In genomic region chr2:54471221-54471711, GRCh38 we compare ENCODE assay signal across 8 cellular contexts. TPM values are rescaled to one million over a fixed set of nuclear protein-coding genes. Genes with fewer than 3 reads are reported as not detected.
DNase-seq lines count a peak whose midpoint lies in the region; ATAC-seq and TF ChIP-seq lines count a peak whose summit lies in the region.

No MANE protein-coding gene starts in this region.

- 3 to 10% methylated on average over 1 of the region's 1 CpG for WGBS in heart right ventricle, 2 donors

- no peaks in the 10 kb centered on the region for H3K79me2 ChIP-seq in OCI-LY7 (ENCODE audit: insufficient read depth, low read depth, low read length)

- POLR2A ChIA-PET in OCI-LY7 (lab: Charles Lee), result interaction anchor here (1.2 kb wide), 1 partner anchor 10 kb away, joined by 3 read pairs; no protein-coding TSS in a partner anchor

- peak overlapping the region; percentile 6; the same call in 1 of the 2 replicates for H3K4me2 ChIP-seq in OCI-LY7 (ENCODE audit: low read length)

- no peak overlapping the region for H3K27ac ChIP-seq in OCI-LY7 (ENCODE audit: low read depth, low read length, poor library complexity, severe bottlenecking)
- peak overlapping the region; percentile 54 to 98 (median 76) for H3K27ac ChIP-seq in heart right ventricle
- H3K27ac ChIP-seq in uterus, result peak overlapping the region; percentile 32 to 80

- H3K27me3 ChIP-seq in heart right ventricle, result no peaks in the 10 kb centered on the region
- H3K27me3 ChIP-seq in uterus, result no peaks in the 10 kb centered on the region

- no peaks in the 10 kb centered on the region for H4K20me1 ChIP-seq in OCI-LY7 (ENCODE audit: insufficient read depth, low read length)

- H3K4me3 ChIP-seq in OCI-LY7 (ENCODE audit: low read depth, low read length, poor library complexity, severe bottlenecking) (no peak overlapping the region), heart right ventricle (peak overlapping the region in 9 of 10 donors; percentile 15 to 54 (median 46)), uterus (no peak overlapping the region)

- DNase-seq in OCI-LY7 (ENCODE audit: low spot score) (peak; percentile 45), heart right ventricle (peak in 1 of 2 donors; percentile 78), uterus (peak in 1 of 2 donors; percentile 51), NCI-H1436 treated with DMSO at 0.1 percent for 48 hours (lab: John Stamatoyannopoulos, UW) (no peak)
- no peak for DNase-seq in activated T-cell treated with anti-CD3 and anti-CD28 coated beads, Interleukin-2, amount 50 U/mL, for 1 hour

- BruUV-seq in OCI-LY7 (replicated peaks; lab: Mats Ljungman, UMichigan), result no TSS peak

- H3K9me3 ChIP-seq in OCI-LY7 (ENCODE audit: low read length) (no peaks in the 10 kb centered on the region), heart right ventricle (no peaks in the 10 kb centered on the region), uterus (no peaks in the 10 kb centered on the region)

- ATAC-seq in GM18519 (IDR thresholded peaks at IDR 0.05; ENCODE audit: low FRiP score, unreplicated experiment), result peak; percentile 82
- ATAC-seq in HG02938 (IDR thresholded peaks at IDR 0.05; ENCODE audit: unreplicated experiment), result peak; percentile 76
- peak; percentile 36 to 76 (median 64) for ATAC-seq in heart right ventricle
- ATAC-seq in HG02970 (IDR thresholded peaks at IDR 0.05; ENCODE audit: low FRiP score, unreplicated experiment), result no peak

- intact Hi-C loops in OCI-LY7 (cut with micrococcal nuclease; ENCODE audit: unreplicated experiment) (no loop called here), heart right ventricle (cut with DNase I) (no loop called here), uterus (cut with DNase I; ENCODE audit: low total_unique reads) (no loop called here)

- peak overlapping the region; percentile 22; the same call in 1 of the 2 replicates for H2AFZ ChIP-seq in OCI-LY7 (ENCODE audit: low read length)

- CTCF ChIA-PET in OCI-LY7 (lab: Charles Lee; ENCODE audit: unreplicated experiment), result no interaction called here

- no peaks in the 10 kb centered on the region for H3K9me2 ChIP-seq in OCI-LY7 (ENCODE audit: insufficient read depth, low read length)

- H3K4me1 ChIP-seq in OCI-LY7 (ENCODE audit: insufficient read depth, low read length, poor library complexity, severe bottlenecking) (peaks cover 16% of the 10 kb centered on the region), heart right ventricle (peaks cover 14 to 100% (median 89%) of the 10 kb centered on the region in 9 donors), uterus (peaks cover 20 to 24% of the 10 kb centered on the region in 2 donors)

- TF ChIP-seq CTCF in OCI-LY7 (conservative IDR thresholded peaks at IDR 0.05; ENCODE audit: low read length), result no peak
- TF ChIP-seq CTCF in heart right ventricle (IDR thresholded peaks at IDR 0.05), result no peak
- no peak for TF ChIP-seq CTCF in uterus (IDR thresholded peaks at IDR 0.05)

- no peak for TF ChIP-seq POLR2A in uterus (IDR thresholded peaks at IDR 0.05)

- H3K36me3 ChIP-seq in OCI-LY7 (ENCODE audit: insufficient read depth, low read length) (no peaks in the 10 kb centered on the region), heart right ventricle (peaks cover 0 to 11% (median 0%) of the 10 kb centered on the region in 9 donors), uterus (no peaks in the 10 kb centered on the region)

RNA-seq across cellular contexts. Expression of gene SPTBN1, which starts 15.1 kb away (rescaled TPM):
- 183 and 200 TPM in 2 replicates for total RNA-seq in OCI-LY7 (2014; rRNA removed; shearing (Covaris generic))
- 132 and 160 TPM in 2 replicates for total RNA-seq in OCI-LY7 (2022)
- 100 to 1,000 TPM; 366 to 643 (median 507) TPM for total RNA-seq in heart right ventricle
- 100 to 1,000 TPM in 1 of 2 donors, 10 to 100 TPM in 1; 91.1 to 142 TPM for polyA plus RNA-seq in heart right ventricle
- total RNA-seq in uterus, result 100 to 1,000 TPM; 189 to 423 (median 341) TPM

Comparison
In these comparisons a context has a peak if more than half of its experiments do, and no peak if none do; other contexts are left out.
1. H3K4me3 ChIP-seq: peak in heart right ventricle (9 of 10); none in OCI-LY7 (single experiment) and uterus (0 of 2).